7 cellular contexts compared by ENCODE assay signal in the genomic region with DNA sequence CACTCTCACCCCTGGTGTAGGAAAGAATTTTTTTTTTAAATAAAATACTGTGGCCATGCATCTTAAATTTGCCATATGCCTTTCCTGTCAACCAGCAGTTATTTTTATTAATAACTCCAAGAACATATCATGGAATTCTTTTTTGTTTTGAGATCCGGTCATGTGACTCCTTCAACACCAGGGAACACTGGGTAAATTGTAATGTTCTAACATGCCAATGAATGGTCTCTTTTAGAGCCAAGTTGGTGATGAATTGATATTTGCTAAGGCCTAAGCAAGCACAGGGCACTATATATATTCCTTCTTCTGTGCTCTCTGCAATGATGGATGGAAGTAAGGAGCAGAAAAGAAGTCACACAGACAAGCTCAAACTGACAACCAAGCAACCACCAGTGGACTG.
"Had no signal": no experiment of that assay in that cellular context is flagged by ENCODE, and none has a peak within 500 bp of the region (broad histone marks: within the 10 kb centered on the region; RNA-seq: fewer than 3 reads in every experiment).

No MANE protein-coding gene starts in this region.

- H3K4me2 ChIP-seq: GM23338 had no signal

- FAIRE-seq: H54, HTR-8/SVneo had no signal

- H3K4me3 ChIP-seq: GM23338 had no signal

- ATAC-seq: GM23338 had no signal

- H2AFZ ChIP-seq: GM23338 had no signal

- DNase-seq: H9, HCEC 1CT, IMR-90, KBM-7 had no signal
